8 cellular contexts compared by ENCODE assay signal in the genomic region with DNA sequence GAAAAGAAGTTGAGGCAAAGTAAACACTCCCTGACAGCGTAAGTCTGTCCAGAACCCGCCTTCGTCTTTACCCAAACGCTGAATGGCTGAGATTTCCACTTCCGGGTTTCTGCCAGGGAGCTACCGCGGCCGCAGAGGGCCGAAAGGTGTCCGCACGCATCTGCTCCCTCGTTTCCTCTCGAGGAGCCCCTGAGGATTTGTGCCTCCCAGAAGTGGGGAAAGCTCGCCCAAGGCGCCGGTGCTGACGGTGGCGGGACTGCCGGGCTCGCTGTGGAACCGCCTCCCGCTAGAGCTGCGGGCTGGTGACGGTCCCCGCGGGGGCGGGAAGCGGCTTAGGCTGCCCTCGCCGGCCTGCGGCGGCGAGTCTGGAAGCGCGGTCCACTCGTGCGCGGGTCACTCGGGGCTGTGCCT.
DNase-seq lines count a peak whose midpoint lies in the region; ATAC-seq and TF ChIP-seq lines count a peak whose summit lies in the region.

No MANE protein-coding gene starts in this region.

- no peak overlapping the region for H3K4me3 ChIP-seq in fibroblast of pulmonary artery (replicated peaks; ENCODE audit: low read depth, low read length)

- no peak overlapping the region for H3K27ac Mint-ChIP-seq in stimulated activated naive B cell treated with anti-CD40 and anti-IgM and Interleukin-4, amounts not matched to agents 10 μg/mL and 1 μg/mL and 100 μg/mL, for 72 hours

- peak overlapping the region in 1 of 2 donors; percentile 68 for H3K4me3 Mint-ChIP-seq in stimulated activated naive B cell treated with anti-CD40 and anti-IgM and Interleukin-4, amounts not matched to agents 10 μg/mL and 1 μg/mL and 100 μg/mL, for 72 hours

- no peaks in the 10 kb centered on the region for H3K27me3 Mint-ChIP-seq in stimulated activated naive B cell treated with anti-CD40 and anti-IgM and Interleukin-4, amounts not matched to agents 10 μg/mL and 1 μg/mL and 100 μg/mL, for 72 hours

- peaks cover 0 to 4% of the 10 kb centered on the region in 2 donors for H3K36me3 Mint-ChIP-seq in stimulated activated naive B cell treated with anti-CD40 and anti-IgM and Interleukin-4, amounts not matched to agents 10 μg/mL and 1 μg/mL and 100 μg/mL, for 72 hours

- peak; percentile 31 to 33 for ATAC-seq in stimulated activated naive B cell treated with anti-CD40 and anti-IgM and Interleukin-4, amounts not matched to agents 10 μg/mL and 1 μg/mL and 100 μg/mL, for 72 hours (replicated peaks)
- no peak for ATAC-seq in GM18511 (IDR thresholded peaks at IDR 0.05; ENCODE audit: unreplicated experiment)
- ATAC-seq in HG02973 (IDR thresholded peaks at IDR 0.05; ENCODE audit: unreplicated experiment) = no peak

- peaks cover 7 to 18% of the 10 kb centered on the region in 2 donors for H3K9me3 Mint-ChIP-seq in stimulated activated naive B cell treated with anti-CD40 and anti-IgM and Interleukin-4, amounts not matched to agents 10 μg/mL and 1 μg/mL and 100 μg/mL, for 72 hours

- TF ChIP-seq CTCF in fibroblast of pulmonary artery (IDR thresholded peaks at IDR 0.05; ENCODE audit: low read length, missing control alignments) = no peak

- peaks cover 0 to 2% of the 10 kb centered on the region in 2 donors for H3K4me1 Mint-ChIP-seq in stimulated activated naive B cell treated with anti-CD40 and anti-IgM and Interleukin-4, amounts not matched to agents 10 μg/mL and 1 μg/mL and 100 μg/mL, for 72 hours

- peak; percentile 18 for DNase-seq in stimulated activated CD4-positive, alpha-beta T cell treated with anti-CD3 and anti-CD28 coated beads, Interleukin-12 subunit alpha, Interleukin-12 subunit beta, amount 100 ng/mL, for 4 hours
- no peak for DNase-seq in stimulated activated CD4-positive, alpha-beta T cell treated with anti-CD3 and anti-CD28 coated beads, Interleukin-4, amount 100 ng/mL, for 24 hours
- peak; percentile 92 for DNase-seq in NCI-H774 (lab: John Stamatoyannopoulos, UW)
- peak; percentile 1 for DNase-seq in fibroblast of pulmonary artery (ENCODE audit: low read depth)
- DNase-seq in stimulated activated naive B cell treated with anti-CD40 and anti-IgM and Interleukin-4, amounts not matched to agents 10 μg/mL and 1 μg/mL and 100 μg/mL, for 72 hours = peak; percentile 8
- DNase-seq in activated CD4-positive, CD25-positive, alpha-beta regulatory T cell treated with anti-CD3 and anti-CD28 coated beads, Interleukin-2, amount 50 U/mL, for 72 hours = no peak

Comparison
In these comparisons a context has a peak if more than half of its experiments do, and no peak if none do; other contexts are left out.
1. DNase-seq: peak in stimulated activated CD4-positive, alpha-beta T cell treated with anti-CD3 and anti-CD28 coated beads, Interleukin-12 subunit alpha, Interleukin-12 subunit beta, amount 100 ng/mL, for 4 hours (single experiment), NCI-H774 (single experiment), fibroblast of pulmonary artery (single experiment) and stimulated activated naive B cell treated with anti-CD40 and anti-IgM and Interleukin-4, amounts not matched to agents 10 μg/mL and 1 μg/mL and 100 μg/mL, for 72 hours (single experiment); none in stimulated activated CD4-positive, alpha-beta T cell treated with anti-CD3 and anti-CD28 coated beads, Interleukin-4, amount 100 ng/mL, for 24 hours (single experiment) and activated CD4-positive, CD25-positive, alpha-beta regulatory T cell treated with anti-CD3 and anti-CD28 coated beads, Interleukin-2, amount 50 U/mL, for 72 hours (single experiment).
2. ATAC-seq: peak in stimulated activated naive B cell treated with anti-CD40 and anti-IgM and Interleukin-4, amounts not matched to agents 10 μg/mL and 1 μg/mL and 100 μg/mL, for 72 hours (2 of 2); none in GM18511 (single experiment) and HG02973 (single experiment).